In genomic region chr20:34717230-34718095, GRCh38 we compare ENCODE assay signal across 1 cellular context.
TF ChIP-seq lines count a peak whose summit lies in the region.

No MANE protein-coding gene starts in this region.

TF ChIP-seq in HepG2, 621 proteins besides CTCF, POLR2A, EP300 and RAD21 (continued from another document and continues in another):
- TF ChIP-seq ERF (CRISPR knock-in tag; IDR thresholded peaks at IDR 0.05) (0 out of 2 replicates have a peak, but pooled peaks have one; percentile 12), PPARG (CRISPR knock-in tag; conservative IDR thresholded peaks at IDR 0.05) (peak; percentile 58; the same call in 1 of the 2 replicates), ZNF788 (CRISPR knock-in tag; IDR thresholded peaks at IDR 0.05; ENCODE audit: borderline replicate concordance) (no peak), LCORL (IDR thresholded peaks at IDR 0.05) (no peak), LCORL (CRISPR knock-in tag; IDR thresholded peaks at IDR 0.05) (peak; percentile 46; the same call in 1 of the 2 replicates), MTA1 (CRISPR knock-in tag; IDR thresholded peaks at IDR 0.05; ENCODE audit: borderline replicate concordance) (peak; percentile 77; the same call in 1 of the 2 replicates), ZNF850 (CRISPR knock-in tag; conservative IDR thresholded peaks at IDR 0.05) (no peak), SMC3 (IDR thresholded peaks at IDR 0.05; ENCODE audit: low read length) (peak; percentile 26; the same call in 1 of the 2 replicates), MBD4 (IDR thresholded peaks at IDR 0.05; ENCODE audit: borderline replicate concordance, low read length) (peak; percentile 64; the same call in 1 of the 2 replicates), KDM2A (CRISPR knock-in tag; IDR thresholded peaks at IDR 0.05; ENCODE audit: borderline replicate concordance, low read depth) (no peak), MATR3 (CRISPR knock-in tag; IDR thresholded peaks at IDR 0.05) (no peak), RERE (CRISPR knock-in tag; IDR thresholded peaks at IDR 0.05; ENCODE audit: low read depth) (no peak), SOX6 (IDR thresholded peaks at IDR 0.05) (no peak), SOX6 (CRISPR knock-in tag; IDR thresholded peaks at IDR 0.05) (peak; percentile 60; the same call in 1 of the 2 replicates), ZFP41 (CRISPR knock-in tag; IDR thresholded peaks at IDR 0.05; ENCODE audit: borderline replicate concordance) (no peak), FOXO1 (CRISPR knock-in tag; IDR thresholded peaks at IDR 0.05) (peak; percentile 65; the same call in 1 of the 2 replicates), ONECUT2 (CRISPR knock-in tag; IDR thresholded peaks at IDR 0.05) (no peak), ZSCAN20 (CRISPR knock-in tag; IDR thresholded peaks at IDR 0.05; ENCODE audit: borderline replicate concordance) (no peak), IKZF1 (IDR thresholded peaks at IDR 0.05) (no peak), HMGXB4 (CRISPR knock-in tag; IDR thresholded peaks at IDR 0.05; ENCODE audit: borderline replicate concordance in 1 of 2, low read depth in 1 of 2) (peak; percentile 24 to 45; a peak in 1 of 4 replicates), ZNF549 (CRISPR knock-in tag; IDR thresholded peaks at IDR 0.05) (no peak), BRCA1 (CRISPR knock-in tag; IDR thresholded peaks at IDR 0.05) (no peak), ZNF432 (CRISPR knock-in tag; IDR thresholded peaks at IDR 0.05; ENCODE audit: borderline replicate concordance) (no peak), HNRNPL (IDR thresholded peaks at IDR 0.05; ENCODE audit: low read depth, low read length) (no peak), HOMEZ (CRISPR knock-in tag; IDR thresholded peaks at IDR 0.05; ENCODE audit: low read depth) (no peak; the same call in 1 of the 2 replicates), BRF2 (CRISPR knock-in tag; IDR thresholded peaks at IDR 0.05) (0 out of 2 replicates have a peak, but pooled peaks have one; percentile 53), ZBTB7B (CRISPR knock-in tag; IDR thresholded peaks at IDR 0.05) (0 out of 2 replicates have a peak, but pooled peaks have one; percentile 17), GZF1 (CRISPR knock-in tag; IDR thresholded peaks at IDR 0.05) (no peak), ZGPAT (CRISPR knock-in tag; IDR thresholded peaks at IDR 0.05) (peak; percentile 68; the same call in 1 of the 2 replicates), ZNF704 (CRISPR knock-in tag; IDR thresholded peaks at IDR 0.05; ENCODE audit: borderline replicate concordance) (no peak), ZKSCAN8 (CRISPR knock-in tag; IDR thresholded peaks at IDR 0.05; ENCODE audit: borderline replicate concordance) (no peak; the same call in 1 of the 2 replicates), ZFP36L1 (CRISPR knock-in tag; IDR thresholded peaks at IDR 0.05) (peak; percentile 40; the same call in 1 of the 2 replicates), BATF2 (CRISPR knock-in tag; IDR thresholded peaks at IDR 0.05) (no peak), SNAPC4 (CRISPR knock-in tag; IDR thresholded peaks at IDR 0.05) (no peak), ZNF687 (CRISPR knock-in tag; IDR thresholded peaks at IDR 0.05) (peak; percentile 31; the same call in 1 of the 2 replicates), CC2D1A (CRISPR knock-in tag; IDR thresholded peaks at IDR 0.05) (no peak)
